In genomic region chr9:99326112-99326916, GRCh38 we compare ENCODE assay signal across 17 cellular contexts.
DNase-seq lines count a peak whose midpoint lies in the region; ATAC-seq, FAIRE-seq and TF ChIP-seq lines count a peak whose summit lies in the region.
"Had no signal": no experiment of that assay in that cellular context is flagged by ENCODE, and none has a peak within 500 bp of the region (broad histone marks: within the 10 kb centered on the region; RNA-seq: fewer than 3 reads in every experiment).

No MANE protein-coding gene starts in this region.

- H3K79me2 ChIP-seq in SK-N-SH (ENCODE audit: insufficient read depth) (no peaks in the 10 kb centered on the region), endothelial cell of umbilical vein (ENCODE audit: control insufficient read depth, insufficient read depth, low read length) (no peaks in the 10 kb centered on the region)

- dilution Hi-C loops in endothelial cell of umbilical vein (cut with MboI; ENCODE audit: extremely low pct_ligation_motif_present, low sequenced_read_pairs) = no loop called here

- WGBS in SK-N-SH (ENCODE audit: low lambda C conversion rate) = 50% methylated on average over 5 of the region's 5 CpGs

- H3K4me1 Mint-ChIP-seq in activated CD4-positive, alpha-beta T cell treated with anti-CD3 and anti-CD28 coated beads, Interleukin-2, amount 10 ng/mL, durations not matched to agents 24 days and 14 days = peaks cover 8% of the 10 kb centered on the region
- no peaks in the 10 kb centered on the region for H3K4me1 Mint-ChIP-seq in activated CD4-positive, alpha-beta T cell treated with anti-CD3 and anti-CD28 coated beads, Interleukin-2, amount 10 ng/mL, durations not matched to agents 7 days and 5 days
- peaks cover 12% of the 10 kb centered on the region for H3K4me1 Mint-ChIP-seq in stimulated activated naive CD8-positive, alpha-beta T cell treated with anti-CD3 and anti-CD28 coated beads, Interleukin-15, Interleukin-2, amounts not matched to agents 100 ng/mL and 50 ng/mL, for 24 hours (ENCODE audit: low read depth)
- H3K4me1 Mint-ChIP-seq: activated naive CD4-positive, alpha-beta T cell treated with anti-CD3 and anti-CD28 coated beads, Interleukin-2, amount 10 ng/mL, durations not matched to agents 7 days and 5 days; central memory CD8-positive, alpha-beta T cell; T-helper 17 cell had no signal

- CTCF ChIA-PET in activated CD4-positive, alpha-beta T cell treated with anti-CD3 and anti-CD28 coated beads, Interleukin-2, amount 10 ng/mL, durations not matched to agents 7 days and 5 days (lab: Charles Lee) = interaction anchor here (0.8 kb wide), 1 partner anchor 8 kb away, joined by 3 read pairs; no protein-coding TSS in a partner anchor
- CTCF ChIA-PET in SK-N-SH (lab: Yijun Ruan, JAX) = interaction anchor here (0.9 kb wide), 1 partner anchor 51 kb away, joined by 3 read pairs; no protein-coding TSS in a partner anchor
- CTCF ChIA-PET in endothelial cell of umbilical vein (lab: Charles Lee) = no interaction called here

- H3K9ac ChIP-seq in SK-N-SH (no peak overlapping the region), endothelial cell of umbilical vein (replicated peaks; ENCODE audit: extremely low read depth, insufficient read depth, low read length) (no peak overlapping the region)

- no peak for DNase-seq in activated CD4-positive, alpha-beta T cell treated with anti-CD3 and anti-CD28 coated beads, Interleukin-2, amount 10 ng/mL, durations not matched to agents 24 days and 14 days
- DNase-seq in activated CD4-positive, alpha-beta T cell treated with anti-CD3 and anti-CD28 coated beads, Interleukin-2, amount 10 ng/mL, durations not matched to agents 7 days and 5 days = no peak
- no peak for DNase-seq in SK-N-SH
- DNase-seq in endothelial cell of umbilical vein (ENCODE audit: low read depth, low spot score) = peak; percentile 16
- no peak for DNase-seq in stimulated activated CD4-positive, alpha-beta T cell treated with anti-CD3 and anti-CD28 coated beads, Interleukin-4, amount 100 ng/mL, for 1 hour
- no peak for DNase-seq in SJCRH30
- DNase-seq: activated naive CD4-positive, alpha-beta T cell treated with anti-CD3 and anti-CD28 coated beads, Interleukin-2, amount 10 ng/mL, durations not matched to agents 7 days and 5 days; KG1; NCI-H2171; occipital lobe; stimulated activated CD4-positive, alpha-beta T cell treated with anti-CD3 and anti-CD28 coated beads, Interleukin-12 subunit alpha, Interleukin-12 subunit beta, amount 100 ng/mL, for 4 hours; T-helper 17 cell had no signal

- ATAC-seq in HG02623 (IDR thresholded peaks at IDR 0.05; ENCODE audit: unreplicated experiment) = no peak
- ATAC-seq: T-helper 17 cell had no signal

- H3K4me1 ChIP-seq in SK-N-SH (ENCODE audit: control insufficient read depth in 1 of 2, insufficient read depth in 2 of 2, low read depth in 1 of 2, low read length in 1 of 2) (no peaks in the 10 kb centered on the region; a peak in 1 of 4 replicates), endothelial cell of umbilical vein (ENCODE audit: control insufficient read depth, extremely low read depth, insufficient read depth, low read length) (no peaks in the 10 kb centered on the region), SJCRH30 (no peaks in the 10 kb centered on the region)
- H3K4me1 ChIP-seq: A549 had no signal

- H3K27ac Mint-ChIP-seq in activated CD4-positive, alpha-beta T cell treated with anti-CD3 and anti-CD28 coated beads, Interleukin-2, amount 10 ng/mL, durations not matched to agents 24 days and 14 days = peak overlapping the region; percentile 8
- no peak overlapping the region for H3K27ac Mint-ChIP-seq in activated CD4-positive, alpha-beta T cell treated with anti-CD3 and anti-CD28 coated beads, Interleukin-2, amount 10 ng/mL, durations not matched to agents 7 days and 5 days
- H3K27ac Mint-ChIP-seq in stimulated activated naive CD8-positive, alpha-beta T cell treated with anti-CD3 and anti-CD28 coated beads, Interleukin-15, Interleukin-2, amounts not matched to agents 100 ng/mL and 50 ng/mL, for 24 hours = peak overlapping the region; percentile 38
- H3K27ac Mint-ChIP-seq: activated naive CD4-positive, alpha-beta T cell treated with anti-CD3 and anti-CD28 coated beads, Interleukin-2, amount 10 ng/mL, durations not matched to agents 7 days and 5 days; T-helper 17 cell; type B pancreatic cell had no signal

- H3F3A ChIP-seq in SK-N-SH (replicated peaks; ENCODE audit: insufficient read depth) = no peaks in the 10 kb centered on the region

- intact Hi-C loops in activated CD4-positive, alpha-beta T cell treated with anti-CD3 and anti-CD28 coated beads, Interleukin-2, amount 10 ng/mL, durations not matched to agents 24 days and 14 days (cut with micrococcal nuclease) = no loop called here
- intact Hi-C loops in endothelial cell of umbilical vein (cut with micrococcal nuclease) = no loop called here

- H3K9me3 ChIP-seq in SK-N-SH = no peaks in the 10 kb centered on the region
- no peaks in the 10 kb centered on the region for H3K9me3 ChIP-seq in endothelial cell of umbilical vein (replicated peaks; ENCODE audit: control insufficient read depth, insufficient read depth, low read length)
- no peaks in the 10 kb centered on the region for H3K9me3 ChIP-seq in SJCRH30 (replicated peaks)
- H3K9me3 ChIP-seq: A549 had no signal

- no TSS peak for BruUV-seq in endothelial cell of umbilical vein (replicated peaks; lab: Mats Ljungman, UMichigan)

- H3K27me3 Mint-ChIP-seq in activated CD4-positive, alpha-beta T cell treated with anti-CD3 and anti-CD28 coated beads, Interleukin-2, amount 10 ng/mL, durations not matched to agents 24 days and 14 days = peaks cover 29% of the 10 kb centered on the region
- H3K27me3 Mint-ChIP-seq in activated CD4-positive, alpha-beta T cell treated with anti-CD3 and anti-CD28 coated beads, Interleukin-2, amount 10 ng/mL, durations not matched to agents 7 days and 5 days = peaks cover 25% of the 10 kb centered on the region
- H3K27me3 Mint-ChIP-seq in stimulated activated naive CD8-positive, alpha-beta T cell treated with anti-CD3 and anti-CD28 coated beads, Interleukin-15, Interleukin-2, amounts not matched to agents 100 ng/mL and 50 ng/mL, for 24 hours = peaks cover 20% of the 10 kb centered on the region

- H3K9me1 ChIP-seq in endothelial cell of umbilical vein (replicated peaks; ENCODE audit: control insufficient read depth, extremely low read depth, insufficient read depth, low read length) = no peaks in the 10 kb centered on the region

- H3K36me3 ChIP-seq in SK-N-SH (replicated peaks in 1 of 2; ENCODE audit: control insufficient read depth in 1 of 2, insufficient read depth in 2 of 2, low read length in 1 of 2) (no peaks in the 10 kb centered on the region), endothelial cell of umbilical vein (ENCODE audit: control insufficient read depth in 2 of 2, extremely low read depth in 1 of 2, insufficient read depth in 2 of 2, low read length in 2 of 2) (no peaks in the 10 kb centered on the region), SJCRH30 (no peaks in the 10 kb centered on the region)

- H3K27ac ChIP-seq in SK-N-SH (ENCODE audit: low read depth in 2 of 2, low read length in 1 of 2) = peak overlapping the region in 1 of 2 experiments; percentile 30; a peak in 1 of 4 replicates
- no peak overlapping the region for H3K27ac ChIP-seq in endothelial cell of umbilical vein (ENCODE audit: insufficient read depth, low read depth, low read length)
- no peak overlapping the region for H3K27ac ChIP-seq in SJCRH30
- H3K27ac ChIP-seq: A549 had no signal

- TF ChIP-seq EP300 in SK-N-SH (IDR thresholded peaks at IDR 0.05; ENCODE audit: borderline replicate concordance in 1 of 2, low read depth in 1 of 2, low read length in 1 of 2) = no peak

- POLR2A ChIA-PET in activated CD4-positive, alpha-beta T cell treated with anti-CD3 and anti-CD28 coated beads, Interleukin-2, amount 10 ng/mL, durations not matched to agents 7 days and 5 days (lab: Charles Lee) = no interaction called here
- POLR2A ChIA-PET in SK-N-SH (lab: Yijun Ruan, JAX) (no interaction called here), endothelial cell of umbilical vein (lab: Charles Lee) (no interaction called here)

- H3K9me3 Mint-ChIP-seq in activated CD4-positive, alpha-beta T cell treated with anti-CD3 and anti-CD28 coated beads, Interleukin-2, amount 10 ng/mL, durations not matched to agents 24 days and 14 days = peaks cover 3% of the 10 kb centered on the region
- H3K9me3 Mint-ChIP-seq in activated CD4-positive, alpha-beta T cell treated with anti-CD3 and anti-CD28 coated beads, Interleukin-2, amount 10 ng/mL, durations not matched to agents 7 days and 5 days = no peaks in the 10 kb centered on the region
- H3K9me3 Mint-ChIP-seq in stimulated activated naive CD8-positive, alpha-beta T cell treated with anti-CD3 and anti-CD28 coated beads, Interleukin-15, Interleukin-2, amounts not matched to agents 100 ng/mL and 50 ng/mL, for 24 hours = no peaks in the 10 kb centered on the region
- H3K9me3 Mint-ChIP-seq: activated naive CD4-positive, alpha-beta T cell treated with anti-CD3 and anti-CD28 coated beads, Interleukin-2, amount 10 ng/mL, durations not matched to agents 7 days and 5 days; central memory CD8-positive, alpha-beta T cell; type B pancreatic cell had no signal

- no peak for TF ChIP-seq POLR2A in endothelial cell of umbilical vein (IDR thresholded peaks at IDR 0.05; ENCODE audit: low read depth, low read length)

- H3K27me3 ChIP-seq in SK-N-SH (ENCODE audit: insufficient read depth) (no peaks in the 10 kb centered on the region), endothelial cell of umbilical vein (ENCODE audit: control insufficient read depth in 2 of 2, insufficient read depth in 2 of 2, low read length in 2 of 2) (peaks cover 4 to 12% of the 10 kb centered on the region in 2 experiments), SJCRH30 (no peaks in the 10 kb centered on the region)

- no peak for TF ChIP-seq RAD21 in SK-N-SH (IDR thresholded peaks at IDR 0.05; ENCODE audit: low read length)

- H2AFZ ChIP-seq in SK-N-SH (ENCODE audit: low read depth) = no peak overlapping the region
- H2AFZ ChIP-seq in endothelial cell of umbilical vein (ENCODE audit: low read depth, low read length) = no peak overlapping the region

- no peaks in the 10 kb centered on the region for H3K9me2 ChIP-seq in SK-N-SH

- no peak overlapping the region for H3K4me3 Mint-ChIP-seq in activated CD4-positive, alpha-beta T cell treated with anti-CD3 and anti-CD28 coated beads, Interleukin-2, amount 10 ng/mL, durations not matched to agents 24 days and 14 days
- H3K4me3 Mint-ChIP-seq in activated CD4-positive, alpha-beta T cell treated with anti-CD3 and anti-CD28 coated beads, Interleukin-2, amount 10 ng/mL, durations not matched to agents 7 days and 5 days = no peak overlapping the region
- no peak overlapping the region for H3K4me3 Mint-ChIP-seq in stimulated activated naive CD8-positive, alpha-beta T cell treated with anti-CD3 and anti-CD28 coated beads, Interleukin-15, Interleukin-2, amounts not matched to agents 100 ng/mL and 50 ng/mL, for 24 hours
- H3K4me3 Mint-ChIP-seq: activated naive CD4-positive, alpha-beta T cell treated with anti-CD3 and anti-CD28 coated beads, Interleukin-2, amount 10 ng/mL, durations not matched to agents 7 days and 5 days; central memory CD8-positive, alpha-beta T cell; T-helper 17 cell; type B pancreatic cell had no signal

- H4K20me1 ChIP-seq in SK-N-SH (ENCODE audit: insufficient read depth) = no peaks in the 10 kb centered on the region
- no peaks in the 10 kb centered on the region for H4K20me1 ChIP-seq in endothelial cell of umbilical vein (replicated peaks; ENCODE audit: control insufficient read depth, extremely low read depth, insufficient read depth, low read length)

- no peak overlapping the region for H3K4me2 ChIP-seq in SK-N-SH
- no peak overlapping the region for H3K4me2 ChIP-seq in endothelial cell of umbilical vein (ENCODE audit: insufficient read depth, low read length)
- H3K4me2 ChIP-seq: A549 had no signal

- no peak overlapping the region for H3K4me3 ChIP-seq in SK-N-SH (ENCODE audit: low read depth in 2 of 2, low read length in 1 of 2)
- no peak overlapping the region for H3K4me3 ChIP-seq in endothelial cell of umbilical vein (replicated peaks in 1 of 3; ENCODE audit: insufficient read depth in 1 of 3, low read depth in 1 of 3, low read length in 3 of 3)
- H3K4me3 ChIP-seq in SJCRH30 = no peak overlapping the region
- H3K4me3 ChIP-seq: A549 had no signal

- no peak for FAIRE-seq in endothelial cell of umbilical vein (lab: Jason Lieb, UNC)
- FAIRE-seq: A549 had no signal

- H3K36me3 Mint-ChIP-seq in activated CD4-positive, alpha-beta T cell treated with anti-CD3 and anti-CD28 coated beads, Interleukin-2, amount 10 ng/mL, durations not matched to agents 24 days and 14 days (ENCODE audit: low read depth) = no peaks in the 10 kb centered on the region
- H3K36me3 Mint-ChIP-seq in activated CD4-positive, alpha-beta T cell treated with anti-CD3 and anti-CD28 coated beads, Interleukin-2, amount 10 ng/mL, durations not matched to agents 7 days and 5 days (ENCODE audit: low read depth) = no peaks in the 10 kb centered on the region
- no peaks in the 10 kb centered on the region for H3K36me3 Mint-ChIP-seq in stimulated activated naive CD8-positive, alpha-beta T cell treated with anti-CD3 and anti-CD28 coated beads, Interleukin-15, Interleukin-2, amounts not matched to agents 100 ng/mL and 50 ng/mL, for 24 hours (ENCODE audit: low read depth)
- H3K36me3 Mint-ChIP-seq: activated naive CD4-positive, alpha-beta T cell treated with anti-CD3 and anti-CD28 coated beads, Interleukin-2, amount 10 ng/mL, durations not matched to agents 7 days and 5 days; type B pancreatic cell had no signal

- TF ChIP-seq CTCF in SK-N-SH (IDR thresholded peaks at IDR 0.05) = no peak
- no peak for TF ChIP-seq CTCF in endothelial cell of umbilical vein (IDR thresholded peaks at IDR 0.05; ENCODE audit: extremely low read depth in 1 of 2, insufficient read depth in 1 of 2, low read depth in 1 of 2, low read length in 2 of 2)
